8 cellular contexts compared by ENCODE assay signal in the genomic region with DNA sequence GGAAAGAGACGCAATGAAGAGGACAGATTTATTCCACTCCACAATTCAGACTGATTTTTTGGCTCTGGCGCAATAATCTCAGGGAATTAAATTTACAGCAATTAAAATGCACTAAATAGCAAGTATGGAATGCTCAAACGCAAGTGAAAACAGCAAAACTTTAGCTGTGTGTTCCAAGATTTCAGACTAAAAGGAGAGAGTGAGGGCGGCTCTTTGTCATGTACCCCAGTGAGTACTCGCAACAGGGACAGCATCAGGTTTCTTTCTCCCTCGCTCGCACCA. TPM values are rescaled to one million over a fixed set of nuclear protein-coding genes. Genes with fewer than 3 reads are reported as not detected.
A peak's percentile ranks its signal among the peaks of the same experiment; 100 is the strongest.
DNase-seq lines count a peak whose midpoint lies in the region; ATAC-seq and TF ChIP-seq lines count a peak whose summit lies in the region.

No MANE protein-coding gene starts in this region.

- intact Hi-C loops in stomach (cut with DNase I; ENCODE audit: low total_unique reads) = loop anchor here (5.0 kb wide), 1 partner anchor 69 kb away; no protein-coding TSS in a partner anchor

- H3K27me3 Mint-ChIP-seq in activated T-helper 17 cell treated with anti-CD3 and anti-CD28 coated beads, Interleukin-2, amount 50 U/mL, for 72 hours = no peaks in the 10 kb centered on the region
- peaks cover 4 to 8% (median 7%) of the 10 kb centered on the region in 3 donors for H3K27me3 Mint-ChIP-seq in immature natural killer cell (ENCODE audit: low read depth in 3 of 3)

- H3K27me3 ChIP-seq in stomach = no peaks in the 10 kb centered on the region

- no peak for ATAC-seq in activated T-helper 17 cell treated with anti-CD3 and anti-CD28 coated beads, Interleukin-2, amount 50 U/mL, for 72 hours (replicated peaks)
- ATAC-seq in HG03469 (IDR thresholded peaks at IDR 0.05; ENCODE audit: unreplicated experiment) (no peak), GM18505 (IDR thresholded peaks at IDR 0.05; ENCODE audit: unreplicated experiment) (no peak), HG03196 (IDR thresholded peaks at IDR 0.05; ENCODE audit: unreplicated experiment) (no peak)

- H3K9me3 ChIP-seq in stomach = no peaks in the 10 kb centered on the region

- H3K4me3 Mint-ChIP-seq in activated T-helper 17 cell treated with anti-CD3 and anti-CD28 coated beads, Interleukin-2, amount 50 U/mL, for 72 hours = peak overlapping the region; percentile 96
- H3K4me3 Mint-ChIP-seq in immature natural killer cell = peak overlapping the region; percentile 98 to 99 (median 98)

- H3K36me3 ChIP-seq in stomach = no peaks in the 10 kb centered on the region

- TF ChIP-seq CTCF in stomach (IDR thresholded peaks at IDR 0.05) = no peak

- H3K27ac Mint-ChIP-seq in activated T-helper 17 cell treated with anti-CD3 and anti-CD28 coated beads, Interleukin-2, amount 50 U/mL, for 72 hours = peak overlapping the region; percentile 86
- H3K27ac Mint-ChIP-seq in immature natural killer cell = peak overlapping the region; percentile 75 to 94 (median 89)

- DNase-seq in DMS153 treated with DMSO at 0.1 percent for 48 hours (lab: John Stamatoyannopoulos, UW; ENCODE audit: unreplicated experiment) (peak; percentile 64), DMS153 (lab: John Stamatoyannopoulos, UW) (no peak), immature natural killer cell (peak in 1 of 3 donors; percentile 1), stomach (no peak)

- H3K4me1 Mint-ChIP-seq in activated T-helper 17 cell treated with anti-CD3 and anti-CD28 coated beads, Interleukin-2, amount 50 U/mL, for 72 hours = peaks cover 17% of the 10 kb centered on the region
- H3K4me1 Mint-ChIP-seq in immature natural killer cell = peaks cover 28 to 45% of the 10 kb centered on the region in 2 donors

- H3K4me1 ChIP-seq in stomach = peaks cover 21 to 59% (median 47%) of the 10 kb centered on the region in 4 donors

- WGBS in stomach, 5 donors = 0 to 1% (median 0%) methylated on average over 7 of the region's 7 CpGs

- peak overlapping the region; percentile 96 to 99 (median 97) for H3K27ac ChIP-seq in stomach

- peaks cover 5% of the 10 kb centered on the region for H3K36me3 Mint-ChIP-seq in activated T-helper 17 cell treated with anti-CD3 and anti-CD28 coated beads, Interleukin-2, amount 50 U/mL, for 72 hours (ENCODE audit: low read depth)
- no peaks in the 10 kb centered on the region for H3K36me3 Mint-ChIP-seq in immature natural killer cell

- H3K4me3 ChIP-seq in stomach = peak overlapping the region; percentile 82 to 98 (median 90)

- TF ChIP-seq EP300 in stomach (IDR thresholded peaks at IDR 0.05) = no peak

- H3K9me3 Mint-ChIP-seq in activated T-helper 17 cell treated with anti-CD3 and anti-CD28 coated beads, Interleukin-2, amount 50 U/mL, for 72 hours = no peaks in the 10 kb centered on the region
- H3K9me3 Mint-ChIP-seq in immature natural killer cell = no peaks in the 10 kb centered on the region

- TF ChIP-seq POLR2A in stomach (IDR thresholded peaks at IDR 0.05) (no peak), GM18505 (IDR thresholded peaks at IDR 0.05; ENCODE audit: borderline replicate concordance, extremely low read depth, insufficient read depth, insufficient read length) (no peak)

RNA-seq across cellular contexts. Expression of a gene that starts 1.2 kb away (rescaled TPM):
- total RNA-seq in activated T-helper 17 cell treated with anti-CD3 and anti-CD28 coated beads, Interleukin-2, amount 50 U/mL, for 72 hours = 10 to 100 TPM; 13.7 to 22.4 TPM
- 10 to 100 TPM in 1 of 3 donors, 1 to 10 TPM in 2; 3.1 to 15.1 (median 5.1) TPM for polyA plus RNA-seq in immature natural killer cell
- 100 to 1,000 TPM in 1 of 5 donors, 10 to 100 TPM in 4; 31.6 to 113 (median 54.3) TPM for total RNA-seq in stomach
- polyA plus RNA-seq in stomach = 10 to 100 TPM in 1 of 3 donors, 1 to 10 TPM in 2; 5.6 to 10.7 (median 7.7) TPM
